Comparison of ENCODE assay signal across 8 cellular contexts in genomic region chr17:82097919-82098168, GRCh38. TPM values are rescaled to one million over a fixed set of nuclear protein-coding genes. Genes with fewer than 3 reads are reported as not detected.
DNase-seq lines count a peak whose midpoint lies in the region; ATAC-seq and TF ChIP-seq lines count a peak whose summit lies in the region.

No MANE protein-coding gene starts in this region.

- peaks cover 75% of the 10 kb centered on the region for H3K36me3 Mint-ChIP-seq in Calu3 (ENCODE audit: insufficient read depth, unreplicated experiment)
- no peaks in the 10 kb centered on the region for H3K36me3 Mint-ChIP-seq in naive B cell

- peak overlapping the region; percentile 77 for H3K27ac ChIP-seq in brain microvascular endothelial cell

- no peaks in the 10 kb centered on the region for H3K9me3 Mint-ChIP-seq in Calu3 (ENCODE audit: low read depth, unreplicated experiment)
- no peaks in the 10 kb centered on the region for H3K9me3 Mint-ChIP-seq in naive B cell

- H3K27me3 ChIP-seq in brain microvascular endothelial cell (replicated peaks) = no peaks in the 10 kb centered on the region

- BruUV-seq in Calu3 (replicated peaks; lab: Mats Ljungman, UMichigan) = no TSS peak

- no peaks in the 10 kb centered on the region for H3K27me3 Mint-ChIP-seq in Calu3 (ENCODE audit: unreplicated experiment)
- no peaks in the 10 kb centered on the region for H3K27me3 Mint-ChIP-seq in naive B cell

- peak overlapping the region; percentile 87 for H3K4me3 Mint-ChIP-seq in Calu3 (ENCODE audit: low read depth, unreplicated experiment)
- peak overlapping the region in 7 of 8 donors; percentile 44 to 85 (median 74) for H3K4me3 Mint-ChIP-seq in naive B cell

- in situ Hi-C loops in brain microvascular endothelial cell (cut with HindIII; ENCODE audit: low pct_ligation_motif_present, low sequenced_read_pairs) = no loop called here

- ATAC-seq in HG03108 (IDR thresholded peaks at IDR 0.05; ENCODE audit: unreplicated experiment) (peak; percentile 10), naive B cell (ENCODE audit: low read depth in 2 of 2) (no peak), left colon (no peak), GM21619 (IDR thresholded peaks at IDR 0.05; ENCODE audit: unreplicated experiment) (no peak)

- intact Hi-C loops in Calu3 (cut with micrococcal nuclease; ENCODE audit: unreplicated experiment) = no loop called here
- intact Hi-C loops in left colon (cut with DNase I, micrococcal nuclease) = no loop called here
- intact Hi-C loops in posterior cingulate gyrus (cut with DNase I) = loop anchor here (5.0 kb wide), 3 partner anchors 41 to 66 kb away; partner anchors contain the start of gene RAC3

- peak overlapping the region; percentile 81 for H3K4me3 ChIP-seq in brain microvascular endothelial cell (ENCODE audit: low read depth, low read length)

- peaks cover 33% of the 10 kb centered on the region for H3K36me3 ChIP-seq in brain microvascular endothelial cell (replicated peaks)

- H3K4me1 Mint-ChIP-seq in Calu3 (ENCODE audit: low read depth, unreplicated experiment) (peaks cover 9% of the 10 kb centered on the region), naive B cell (peaks cover 0 to 7% (median 6%) of the 10 kb centered on the region in 3 donors)

- no peak for TF ChIP-seq CTCF in Calu3 (IDR thresholded peaks at IDR 0.05; ENCODE audit: unreplicated experiment)
- no peak for TF ChIP-seq CTCF in brain microvascular endothelial cell (IDR thresholded peaks at IDR 0.05; ENCODE audit: low read depth, low read length, missing control alignments)

- peak overlapping the region; percentile 50 for H3K27ac Mint-ChIP-seq in Calu3 (ENCODE audit: unreplicated experiment)
- H3K27ac Mint-ChIP-seq in naive B cell = peak overlapping the region in 1 of 6 donors; percentile 54

- CTCF ChIA-PET in Calu3 (lab: Charles Lee) = interaction anchor here (1.0 kb wide), 1 partner anchor 138 kb away, joined by 3 read pairs; no protein-coding TSS in a partner anchor

- DNase-seq in Calu3 = no peak
- no peak for DNase-seq in brain microvascular endothelial cell
- DNase-seq in naive B cell = no peak
- DNase-seq in left colon = no peak
- no peak for DNase-seq in COLO829 (ENCODE audit: low spot score)
- no peak for DNase-seq in posterior cingulate gyrus

RNA-seq across cellular contexts. Expression of gene FASN, which starts 0.2 kb away (rescaled TPM):
- 346 and 372 TPM in 2 replicates for total RNA-seq in Calu3 (2022)
- under 1 TPM in 5 of 6 donors, not detected in 1; 0.05 to 0.75 (median 0.50) TPM for polyA plus RNA-seq in naive B cell (ENCODE audit: low read depth in 6 of 6)
- total RNA-seq in left colon = 100 to 1,000 TPM in 1 of 2 donors, 10 to 100 TPM in 1; 89.0 to 171 TPM

RNA-seq across cellular contexts. Expression of gene DUS1L, which starts 32.2 kb away (rescaled TPM):
- total RNA-seq in Calu3 (2022) = 132 and 146 TPM in 2 replicates
- polyA plus RNA-seq in naive B cell (ENCODE audit: low read depth in 6 of 6) = 10 to 100 TPM; 52.4 to 86.5 (median 68.2) TPM
- total RNA-seq in left colon = 100 to 1,000 TPM; 127 to 146 TPM

RNA-seq across cellular contexts. Expression of gene GPS1, which starts 46.1 kb away (rescaled TPM):
- total RNA-seq in Calu3 (2022) = 114 and 115 TPM in 2 replicates
- polyA plus RNA-seq in naive B cell (ENCODE audit: low read depth in 6 of 6) = 100 to 1,000 TPM; 103 to 138 (median 109) TPM
- total RNA-seq in left colon = 10 to 100 TPM; 80.7 to 87.4 TPM

RNA-seq across cellular contexts. Expression of gene RFNG, which starts 46.2 kb away (rescaled TPM):
- total RNA-seq in Calu3 (2022) (26.4 and 33.5 TPM in 2 replicates), left colon (10 to 100 TPM; 31.5 to 32.3 TPM)
- polyA plus RNA-seq in naive B cell (ENCODE audit: low read depth in 6 of 6) = 1 to 10 TPM; 2.6 to 7.6 (median 4.8) TPM
